Comparison of ENCODE assay signal across 1 cellular context in the genomic region with DNA sequence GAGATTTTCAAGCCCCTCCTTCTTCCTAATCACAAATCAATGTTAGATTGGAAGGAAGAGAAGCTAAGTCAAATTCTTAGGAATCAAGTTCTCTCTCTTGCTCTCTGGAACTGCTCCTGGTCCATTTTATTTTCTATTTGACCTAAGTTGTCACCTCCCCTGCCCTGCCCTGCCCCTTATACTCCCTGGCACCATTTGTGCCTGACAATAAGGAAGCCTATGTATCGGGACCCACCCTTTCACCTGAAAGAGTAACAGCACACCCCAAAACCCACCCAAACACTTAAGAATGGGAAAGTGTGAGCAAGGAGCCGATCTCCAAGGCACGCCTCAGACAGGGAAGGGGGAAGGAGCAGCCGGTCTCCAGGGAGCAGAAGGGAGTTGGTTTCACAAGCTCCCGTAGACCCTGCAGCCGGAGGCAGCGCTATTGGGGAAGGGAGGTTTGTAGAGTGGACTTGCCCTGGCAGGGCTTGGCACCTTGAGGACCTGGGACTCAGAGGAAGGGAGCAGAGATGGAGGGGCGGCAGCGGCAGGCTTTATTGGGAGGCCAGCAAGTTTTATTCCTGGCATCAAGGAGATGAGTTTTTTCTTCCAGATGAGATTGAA.
TF ChIP-seq lines count a peak whose summit lies in the region.

No MANE protein-coding gene starts in this region.

TF ChIP-seq in GM23338, 12 proteins besides CTCF, POLR2A, EP300 and RAD21 (continued from another document):
- TF ChIP-seq, protein P1, sequence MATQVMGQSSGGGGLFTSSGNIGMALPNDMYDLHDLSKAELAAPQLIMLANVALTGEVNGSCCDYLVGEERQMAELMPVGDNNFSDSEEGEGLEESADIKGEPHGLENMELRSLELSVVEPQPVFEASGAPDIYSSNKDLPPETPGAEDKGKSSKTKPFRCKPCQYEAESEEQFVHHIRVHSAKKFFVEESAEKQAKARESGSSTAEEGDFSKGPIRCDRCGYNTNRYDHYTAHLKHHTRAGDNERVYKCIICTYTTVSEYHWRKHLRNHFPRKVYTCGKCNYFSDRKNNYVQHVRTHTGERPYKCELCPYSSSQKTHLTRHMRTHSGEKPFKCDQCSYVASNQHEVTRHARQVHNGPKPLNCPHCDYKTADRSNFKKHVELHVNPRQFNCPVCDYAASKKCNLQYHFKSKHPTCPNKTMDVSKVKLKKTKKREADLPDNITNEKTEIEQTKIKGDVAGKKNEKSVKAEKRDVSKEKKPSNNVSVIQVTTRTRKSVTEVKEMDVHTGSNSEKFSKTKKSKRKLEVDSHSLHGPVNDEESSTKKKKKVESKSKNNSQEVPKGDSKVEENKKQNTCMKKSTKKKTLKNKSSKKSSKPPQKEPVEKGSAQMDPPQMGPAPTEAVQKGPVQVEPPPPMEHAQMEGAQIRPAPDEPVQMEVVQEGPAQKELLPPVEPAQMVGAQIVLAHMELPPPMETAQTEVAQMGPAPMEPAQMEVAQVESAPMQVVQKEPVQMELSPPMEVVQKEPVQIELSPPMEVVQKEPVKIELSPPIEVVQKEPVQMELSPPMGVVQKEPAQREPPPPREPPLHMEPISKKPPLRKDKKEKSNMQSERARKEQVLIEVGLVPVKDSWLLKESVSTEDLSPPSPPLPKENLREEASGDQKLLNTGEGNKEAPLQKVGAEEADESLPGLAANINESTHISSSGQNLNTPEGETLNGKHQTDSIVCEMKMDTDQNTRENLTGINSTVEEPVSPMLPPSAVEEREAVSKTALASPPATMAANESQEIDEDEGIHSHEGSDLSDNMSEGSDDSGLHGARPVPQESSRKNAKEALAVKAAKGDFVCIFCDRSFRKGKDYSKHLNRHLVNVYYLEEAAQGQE (IDR thresholded peaks at IDR 0.05; ENCODE audit: unreplicated experiment) = no peak
- TF ChIP-seq STAT1 (IDR thresholded peaks at IDR 0.05; ENCODE audit: unreplicated experiment) (no peak), EZH2phosphoT487 (IDR thresholded peaks at IDR 0.05; ENCODE audit: unreplicated experiment) (no peak)
- TF ChIP-seq, protein P2, sequence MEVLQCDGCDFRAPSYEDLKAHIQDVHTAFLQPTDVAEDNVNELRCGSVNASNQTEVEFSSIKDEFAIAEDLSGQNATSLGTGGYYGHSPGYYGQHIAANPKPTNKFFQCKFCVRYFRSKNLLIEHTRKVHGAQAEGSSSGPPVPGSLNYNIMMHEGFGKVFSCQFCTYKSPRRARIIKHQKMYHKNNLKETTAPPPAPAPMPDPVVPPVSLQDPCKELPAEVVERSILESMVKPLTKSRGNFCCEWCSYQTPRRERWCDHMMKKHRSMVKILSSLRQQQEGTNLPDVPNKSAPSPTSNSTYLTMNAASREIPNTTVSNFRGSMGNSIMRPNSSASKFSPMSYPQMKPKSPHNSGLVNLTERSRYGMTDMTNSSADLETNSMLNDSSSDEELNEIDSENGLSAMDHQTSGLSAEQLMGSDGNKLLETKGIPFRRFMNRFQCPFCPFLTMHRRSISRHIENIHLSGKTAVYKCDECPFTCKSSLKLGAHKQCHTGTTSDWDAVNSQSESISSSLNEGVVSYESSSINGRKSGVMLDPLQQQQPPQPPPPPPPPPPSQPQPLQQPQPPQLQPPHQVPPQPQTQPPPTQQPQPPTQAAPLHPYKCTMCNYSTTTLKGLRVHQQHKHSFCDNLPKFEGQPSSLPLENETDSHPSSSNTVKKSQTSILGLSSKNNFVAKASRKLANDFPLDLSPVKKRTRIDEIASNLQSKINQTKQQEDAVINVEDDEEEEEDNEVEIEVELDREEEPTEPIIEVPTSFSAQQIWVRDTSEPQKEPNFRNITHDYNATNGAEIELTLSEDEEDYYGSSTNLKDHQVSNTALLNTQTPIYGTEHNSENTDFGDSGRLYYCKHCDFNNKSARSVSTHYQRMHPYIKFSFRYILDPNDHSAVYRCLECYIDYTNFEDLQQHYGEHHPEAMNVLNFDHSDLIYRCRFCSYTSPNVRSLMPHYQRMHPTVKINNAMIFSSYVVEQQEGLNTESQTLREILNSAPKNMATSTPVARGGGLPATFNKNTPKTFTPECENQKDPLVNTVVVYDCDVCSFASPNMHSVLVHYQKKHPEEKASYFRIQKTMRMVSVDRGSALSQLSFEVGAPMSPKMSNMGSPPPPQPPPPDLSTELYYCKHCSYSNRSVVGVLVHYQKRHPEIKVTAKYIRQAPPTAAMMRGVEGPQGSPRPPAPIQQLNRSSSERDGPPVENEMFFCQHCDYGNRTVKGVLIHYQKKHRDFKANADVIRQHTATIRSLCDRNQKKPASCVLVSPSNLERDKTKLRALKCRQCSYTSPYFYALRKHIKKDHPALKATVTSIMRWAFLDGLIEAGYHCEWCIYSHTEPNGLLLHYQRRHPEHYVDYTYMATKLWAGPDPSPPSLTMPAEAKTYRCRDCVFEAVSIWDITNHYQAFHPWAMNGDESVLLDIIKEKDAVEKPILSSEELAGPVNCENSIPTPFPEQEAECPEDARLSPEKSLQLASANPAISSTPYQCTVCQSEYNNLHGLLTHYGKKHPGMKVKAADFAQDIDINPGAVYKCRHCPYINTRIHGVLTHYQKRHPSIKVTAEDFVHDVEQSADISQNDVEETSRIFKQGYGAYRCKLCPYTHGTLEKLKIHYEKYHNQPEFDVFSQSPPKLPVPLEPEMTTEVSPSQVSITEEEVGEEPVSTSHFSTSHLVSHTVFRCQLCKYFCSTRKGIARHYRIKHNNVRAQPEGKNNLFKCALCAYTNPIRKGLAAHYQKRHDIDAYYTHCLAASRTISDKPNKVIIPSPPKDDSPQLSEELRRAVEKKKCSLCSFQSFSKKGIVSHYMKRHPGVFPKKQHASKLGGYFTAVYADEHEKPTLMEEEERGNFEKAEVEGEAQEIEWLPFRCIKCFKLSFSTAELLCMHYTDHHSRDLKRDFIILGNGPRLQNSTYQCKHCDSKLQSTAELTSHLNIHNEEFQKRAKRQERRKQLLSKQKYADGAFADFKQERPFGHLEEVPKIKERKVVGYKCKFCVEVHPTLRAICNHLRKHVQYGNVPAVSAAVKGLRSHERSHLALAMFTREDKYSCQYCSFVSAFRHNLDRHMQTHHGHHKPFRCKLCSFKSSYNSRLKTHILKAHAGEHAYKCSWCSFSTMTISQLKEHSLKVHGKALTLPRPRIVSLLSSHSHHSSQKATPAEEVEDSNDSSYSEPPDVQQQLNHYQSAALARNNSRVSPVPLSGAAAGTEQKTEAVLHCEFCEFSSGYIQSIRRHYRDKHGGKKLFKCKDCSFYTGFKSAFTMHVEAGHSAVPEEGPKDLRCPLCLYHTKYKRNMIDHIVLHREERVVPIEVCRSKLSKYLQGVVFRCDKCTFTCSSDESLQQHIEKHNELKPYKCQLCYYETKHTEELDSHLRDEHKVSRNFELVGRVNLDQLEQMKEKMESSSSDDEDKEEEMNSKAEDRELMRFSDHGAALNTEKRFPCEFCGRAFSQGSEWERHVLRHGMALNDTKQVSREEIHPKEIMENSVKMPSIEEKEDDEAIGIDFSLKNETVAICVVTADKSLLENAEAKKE (CRISPR knock-in tag; IDR thresholded peaks at IDR 0.05) = no peak
